ENCODE assay signal across 8 cellular contexts in the genomic region with DNA sequence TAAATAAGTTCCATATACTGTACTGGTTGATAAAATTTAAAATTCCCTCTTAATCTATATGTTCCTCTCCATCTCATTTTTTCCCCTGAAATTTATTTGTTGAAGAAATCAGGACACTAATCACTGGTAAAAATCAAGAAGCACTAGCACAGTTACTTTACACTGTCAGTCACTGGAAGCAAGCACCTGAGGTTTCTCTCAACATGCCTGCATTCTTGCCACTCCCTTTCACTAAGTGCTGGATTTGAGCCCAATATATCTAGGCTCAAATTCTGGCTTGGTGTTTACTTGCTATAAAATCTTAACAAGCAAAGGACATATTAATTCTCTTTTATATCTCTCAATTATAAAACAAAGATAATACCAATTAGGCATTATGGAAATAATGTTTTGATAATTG. TPM values are rescaled to one million over a fixed set of nuclear protein-coding genes. Genes with fewer than 3 reads are reported as not detected.
DNase-seq lines count a peak whose midpoint lies in the region; ATAC-seq and TF ChIP-seq lines count a peak whose summit lies in the region.

No MANE protein-coding gene starts in this region.

- POLR2A ChIA-PET in naive thymus-derived CD8-positive, alpha-beta T cell (lab: Charles Lee) = no interaction called here

- H3K4me3 ChIP-seq in kidney epithelial cell (ENCODE audit: low read depth, low read length) = no peak overlapping the region

- peak overlapping the region; percentile 90 for H3K27ac ChIP-seq in temporal lobe (ENCODE audit: low read depth, low read length)

- peaks cover 27% of the 10 kb centered on the region for H3K4me1 Mint-ChIP-seq in activated naive CD8-positive, alpha-beta T cell treated with anti-CD3 and anti-CD28 coated beads, Interleukin-2, amount 50 U/mL, for 24 hours
- H3K4me1 Mint-ChIP-seq in naive thymus-derived CD8-positive, alpha-beta T cell = peaks cover 15 to 47% (median 26%) of the 10 kb centered on the region in 4 donors

- no peak overlapping the region for H3K4me3 Mint-ChIP-seq in activated naive CD8-positive, alpha-beta T cell treated with anti-CD3 and anti-CD28 coated beads, Interleukin-2, amount 50 U/mL, for 24 hours
- H3K4me3 Mint-ChIP-seq in naive thymus-derived CD8-positive, alpha-beta T cell = no peak overlapping the region

- no peak for TF ChIP-seq CTCF in kidney epithelial cell (IDR thresholded peaks at IDR 0.05; ENCODE audit: insufficient read depth, low read length, poor library complexity, severe bottlenecking)

- ATAC-seq in activated naive CD8-positive, alpha-beta T cell treated with anti-CD3 and anti-CD28 coated beads, Interleukin-2, amount 50 U/mL, for 24 hours = no peak
- no peak for ATAC-seq in HG02571 (IDR thresholded peaks at IDR 0.05; ENCODE audit: unreplicated experiment)
- no peak for ATAC-seq in naive thymus-derived CD8-positive, alpha-beta T cell

- H3K36me3 Mint-ChIP-seq in activated naive CD8-positive, alpha-beta T cell treated with anti-CD3 and anti-CD28 coated beads, Interleukin-2, amount 50 U/mL, for 24 hours (ENCODE audit: low read depth) = peaks cover 74% of the 10 kb centered on the region
- peaks cover 4 to 91% (median 24%) of the 10 kb centered on the region in 3 donors for H3K36me3 Mint-ChIP-seq in naive thymus-derived CD8-positive, alpha-beta T cell

- H3K36me3 ChIP-seq in kidney epithelial cell (ENCODE audit: control insufficient read depth, insufficient read depth, low read length) = peaks cover 1% of the 10 kb centered on the region

- no peaks in the 10 kb centered on the region for H3K27me3 Mint-ChIP-seq in activated naive CD8-positive, alpha-beta T cell treated with anti-CD3 and anti-CD28 coated beads, Interleukin-2, amount 50 U/mL, for 24 hours
- no peaks in the 10 kb centered on the region for H3K27me3 Mint-ChIP-seq in naive thymus-derived CD8-positive, alpha-beta T cell

- no peaks in the 10 kb centered on the region for H3K9me3 Mint-ChIP-seq in activated naive CD8-positive, alpha-beta T cell treated with anti-CD3 and anti-CD28 coated beads, Interleukin-2, amount 50 U/mL, for 24 hours
- no peaks in the 10 kb centered on the region for H3K9me3 Mint-ChIP-seq in naive thymus-derived CD8-positive, alpha-beta T cell

- no peaks in the 10 kb centered on the region for H3K27me3 ChIP-seq in kidney epithelial cell (ENCODE audit: control insufficient read depth, insufficient read depth, low read length)

- H3K27ac Mint-ChIP-seq in activated naive CD8-positive, alpha-beta T cell treated with anti-CD3 and anti-CD28 coated beads, Interleukin-2, amount 50 U/mL, for 24 hours = peak overlapping the region; percentile 48
- peak overlapping the region in 2 of 10 donors; percentile 8 to 60 for H3K27ac Mint-ChIP-seq in naive thymus-derived CD8-positive, alpha-beta T cell

- DNase-seq in NCI-H1436 (lab: John Stamatoyannopoulos, UW) (peak; percentile 57), kidney epithelial cell (ENCODE audit: low read depth) (peak; percentile 12), activated T-cell treated with anti-CD3 and anti-CD28 coated beads for 4 hours (no peak)
- no peak for DNase-seq in activated naive CD8-positive, alpha-beta T cell treated with anti-CD3 and anti-CD28 coated beads, Interleukin-2, amount 50 U/mL, for 24 hours
- DNase-seq in naive thymus-derived CD8-positive, alpha-beta T cell = no peak
- DNase-seq in activated effector memory CD4-positive, alpha-beta T cell treated with Interleukin-2 at 50 U/mL for 16 hours = no peak

RNA-seq across cellular contexts. Expression of gene DIAPH1, which starts 58.7 kb away (rescaled TPM):
- 99.7 and 103 TPM in 2 replicates for total RNA-seq in kidney epithelial cell
- total RNA-seq in temporal lobe = 25.8 TPM
- 100 to 1,000 TPM; 171 to 183 TPM for total RNA-seq in naive thymus-derived CD8-positive, alpha-beta T cell
- 100 to 1,000 TPM in 1 of 3 donors, 10 to 100 TPM in 2; 87.4 to 105 (median 92.9) TPM for polyA plus RNA-seq in naive thymus-derived CD8-positive, alpha-beta T cell

Comparison
In these comparisons a context has a peak if more than half of its experiments do, and no peak if none do; other contexts are left out.
1. DNase-seq: peak in NCI-H1436 (single experiment) and kidney epithelial cell (single experiment); none in activated naive CD8-positive, alpha-beta T cell treated with anti-CD3 and anti-CD28 coated beads, Interleukin-2, amount 50 U/mL, for 24 hours (single experiment), activated T-cell treated with anti-CD3 and anti-CD28 coated beads for 4 hours (single experiment), naive thymus-derived CD8-positive, alpha-beta T cell (0 of 10) and activated effector memory CD4-positive, alpha-beta T cell treated with Interleukin-2 at 50 U/mL for 16 hours (single experiment).